In genomic region chr19:16378291-16378889, GRCh38 we compare ENCODE assay signal across 27 cellular contexts. TPM values are rescaled to one million over a fixed set of nuclear protein-coding genes. Genes with fewer than 3 reads are reported as not detected.
A peak's percentile ranks its signal among the peaks of the same experiment; 100 is the strongest.
DNase-seq lines count a peak whose midpoint lies in the region; ATAC-seq and TF ChIP-seq lines count a peak whose summit lies in the region.
"Had no signal": no experiment of that assay in that cellular context is flagged by ENCODE, and none has a peak within 500 bp of the region (broad histone marks: within the 10 kb centered on the region; RNA-seq: fewer than 3 reads in every experiment).

No MANE protein-coding gene starts in this region.

- peaks cover 55% of the 10 kb centered on the region for H3K36me3 Mint-ChIP-seq in activated B cell treated with CpG ODN at 0.5 μM for 24 hours (ENCODE audit: low read depth)
- H3K36me3 Mint-ChIP-seq in natural killer cell treated with Interleukin-12 subunit alpha and Interleukin-12 subunit beta and Interleukin-15 and Interleukin-18, amount 100 ng/mL, for 72 hours: no peaks in the 10 kb centered on the region
- peaks cover 61 to 75% of the 10 kb centered on the region in 2 donors for H3K36me3 Mint-ChIP-seq in stimulated activated naive B cell treated with anti-CD40 and anti-IgM and Interleukin-4, amounts not matched to agents 10 μg/mL and 1 μg/mL and 100 μg/mL, for 72 hours

- TF ChIP-seq CTCF in activated B cell treated with CpG ODN at 0.5 μM for 24 hours (IDR thresholded peaks at IDR 0.05): no peak
- no peak for TF ChIP-seq CTCF in brain microvascular endothelial cell (IDR thresholded peaks at IDR 0.05; ENCODE audit: low read depth, low read length, missing control alignments)

- POLR2A ChIA-PET in activated B cell treated with CpG ODN at 0.5 μM for 24 hours (lab: Charles Lee): interaction anchor here (0.7 to 2.8 kb wide), 3 partner anchors 12 to 177 kb away, joined by 3 to 19 read pairs (median 4); no protein-coding TSS in a partner anchor

- peak; percentile 56 for DNase-seq in activated effector memory CD4-positive, alpha-beta T cell treated with anti-CD3 and anti-CD28 coated beads, Interleukin-2, amount 50 U/mL, for 16 hours
- no peak for DNase-seq in activated effector memory CD4-positive, alpha-beta T cell treated with Interleukin-2 at 50 U/mL for 16 hours
- DNase-seq in activated B cell treated with CpG ODN at 0.5 μM for 24 hours (no peak), brain microvascular endothelial cell (no peak)
- peak; percentile 53 for DNase-seq in natural killer cell treated with Interleukin-12 subunit alpha and Interleukin-12 subunit beta and Interleukin-15 and Interleukin-18, amount 100 ng/mL, for 72 hours (ENCODE audit: low spot score)
- DNase-seq in stimulated activated naive B cell treated with anti-CD40 and anti-IgM and Interleukin-4, amounts not matched to agents 10 μg/mL and 1 μg/mL and 100 μg/mL, for 72 hours: no peak
- no peak for DNase-seq in effector CD8-positive, alpha-beta T cell (lab: John Stamatoyannopoulos, UW)
- no peak for DNase-seq in activated CD4-positive, alpha-beta T cell treated with anti-CD3 and anti-CD28 coated beads for 4 hours
- DNase-seq: AML-193; anterior cingulate cortex; DMS153; GM23248; mammary epithelial cell; NCI-H1048; NCI-H1694; NCI-H446; NCI-H774; SIG-M5; stimulated activated CD4-positive, alpha-beta T cell treated with anti-CD3 and anti-CD28 coated beads, Interleukin-4, amount 100 ng/mL, for 4 hours; T1000 had no signal

- no peaks in the 10 kb centered on the region for H3K27me3 ChIP-seq in brain microvascular endothelial cell (replicated peaks)

- in situ Hi-C loops in brain microvascular endothelial cell (cut with HindIII; ENCODE audit: low pct_ligation_motif_present, low sequenced_read_pairs): no loop called here

- peak overlapping the region; percentile 24 for H3K27ac Mint-ChIP-seq in activated B cell treated with CpG ODN at 0.5 μM for 24 hours
- H3K27ac Mint-ChIP-seq in natural killer cell treated with Interleukin-12 subunit alpha and Interleukin-12 subunit beta and Interleukin-15 and Interleukin-18, amount 100 ng/mL, for 72 hours: no peak overlapping the region
- peak overlapping the region; percentile 27 for H3K27ac Mint-ChIP-seq in stimulated activated naive B cell treated with anti-CD40 and anti-IgM and Interleukin-4, amounts not matched to agents 10 μg/mL and 1 μg/mL and 100 μg/mL, for 72 hours
- H3K27ac Mint-ChIP-seq: activated naive CD4-positive, alpha-beta T cell treated with anti-CD3 and anti-CD28 coated beads, Interleukin-2, amount 50 U/mL, for 72 hours; progenitor cell of endocrine pancreas; type B pancreatic cell had no signal

- H3K4me3 ChIP-seq in brain microvascular endothelial cell (ENCODE audit: low read depth, low read length): no peak overlapping the region
- H3K4me3 ChIP-seq: A549, GM12878, GM23248 had no signal

- peaks cover 23% of the 10 kb centered on the region for H3K36me3 ChIP-seq in brain microvascular endothelial cell (replicated peaks)

- no peaks in the 10 kb centered on the region for H3K9me3 Mint-ChIP-seq in activated B cell treated with CpG ODN at 0.5 μM for 24 hours
- H3K9me3 Mint-ChIP-seq in natural killer cell treated with Interleukin-12 subunit alpha and Interleukin-12 subunit beta and Interleukin-15 and Interleukin-18, amount 100 ng/mL, for 72 hours: no peaks in the 10 kb centered on the region
- no peaks in the 10 kb centered on the region for H3K9me3 Mint-ChIP-seq in stimulated activated naive B cell treated with anti-CD40 and anti-IgM and Interleukin-4, amounts not matched to agents 10 μg/mL and 1 μg/mL and 100 μg/mL, for 72 hours
- H3K9me3 Mint-ChIP-seq: activated naive CD4-positive, alpha-beta T cell treated with anti-CD3 and anti-CD28 coated beads, Interleukin-2, amount 50 U/mL, for 72 hours; type B pancreatic cell had no signal

- H3K4me1 Mint-ChIP-seq in activated B cell treated with CpG ODN at 0.5 μM for 24 hours: peaks cover 95% of the 10 kb centered on the region
- peaks cover 48 to 55% of the 10 kb centered on the region in 2 donors for H3K4me1 Mint-ChIP-seq in natural killer cell treated with Interleukin-12 subunit alpha and Interleukin-12 subunit beta and Interleukin-15 and Interleukin-18, amount 100 ng/mL, for 72 hours (ENCODE audit: low read depth in 2 of 2)
- peaks cover 41 to 69% of the 10 kb centered on the region in 2 donors for H3K4me1 Mint-ChIP-seq in stimulated activated naive B cell treated with anti-CD40 and anti-IgM and Interleukin-4, amounts not matched to agents 10 μg/mL and 1 μg/mL and 100 μg/mL, for 72 hours

- H3K27ac ChIP-seq in brain microvascular endothelial cell: no peak overlapping the region
- H3K27ac ChIP-seq: A549, epithelial cell of prostate, GM23248, VCaP had no signal

- CTCF ChIA-PET in activated B cell treated with CpG ODN at 0.5 μM for 24 hours (lab: Charles Lee): interaction anchor here (2.1 kb wide), 1 partner anchor 50 kb away, joined by 11 read pairs; no protein-coding TSS in a partner anchor

- ATAC-seq in activated B cell treated with CpG ODN at 0.5 μM for 24 hours (ENCODE audit: low read depth): no peak
- ATAC-seq in natural killer cell treated with Interleukin-12 subunit alpha and Interleukin-12 subunit beta and Interleukin-15 and Interleukin-18, amount 100 ng/mL, for 72 hours: no peak
- no peak for ATAC-seq in stimulated activated naive B cell treated with anti-CD40 and anti-IgM and Interleukin-4, amounts not matched to agents 10 μg/mL and 1 μg/mL and 100 μg/mL, for 72 hours (replicated peaks)
- ATAC-seq: A549; activated naive CD4-positive, alpha-beta T cell treated with anti-CD3 and anti-CD28 coated beads, Interleukin-2, amount 50 U/mL, for 72 hours; GM12878 had no signal

- H3K27me3 Mint-ChIP-seq in activated B cell treated with CpG ODN at 0.5 μM for 24 hours: no peaks in the 10 kb centered on the region
- no peaks in the 10 kb centered on the region for H3K27me3 Mint-ChIP-seq in natural killer cell treated with Interleukin-12 subunit alpha and Interleukin-12 subunit beta and Interleukin-15 and Interleukin-18, amount 100 ng/mL, for 72 hours
- H3K27me3 Mint-ChIP-seq in stimulated activated naive B cell treated with anti-CD40 and anti-IgM and Interleukin-4, amounts not matched to agents 10 μg/mL and 1 μg/mL and 100 μg/mL, for 72 hours: no peaks in the 10 kb centered on the region
- H3K27me3 Mint-ChIP-seq: progenitor cell of endocrine pancreas, type B pancreatic cell had no signal

- intact Hi-C loops in activated B cell treated with CpG ODN at 0.5 μM for 24 hours (cut with micrococcal nuclease): no loop called here

- H3K4me3 Mint-ChIP-seq in activated B cell treated with CpG ODN at 0.5 μM for 24 hours: no peak overlapping the region
- H3K4me3 Mint-ChIP-seq in natural killer cell treated with Interleukin-12 subunit alpha and Interleukin-12 subunit beta and Interleukin-15 and Interleukin-18, amount 100 ng/mL, for 72 hours: no peak overlapping the region
- no peak overlapping the region for H3K4me3 Mint-ChIP-seq in stimulated activated naive B cell treated with anti-CD40 and anti-IgM and Interleukin-4, amounts not matched to agents 10 μg/mL and 1 μg/mL and 100 μg/mL, for 72 hours
- H3K4me3 Mint-ChIP-seq: type B pancreatic cell had no signal

RNA-seq across cellular contexts. Expression of gene KLF2, which starts 53.8 kb away (rescaled TPM):
- total RNA-seq in activated B cell treated with CpG ODN at 0.5 μM for 24 hours: 76.8 and 87.6 TPM in 2 replicates
- 1 to 10 TPM; 3.4 to 6.7 TPM for total RNA-seq in natural killer cell treated with Interleukin-12 subunit alpha and Interleukin-12 subunit beta and Interleukin-15 and Interleukin-18, amount 100 ng/mL, for 72 hours

Comparison
In these comparisons a context has a peak if more than half of its experiments do, and no peak if none do; other contexts are left out.
1. DNase-seq: peak in activated effector memory CD4-positive, alpha-beta T cell treated with anti-CD3 and anti-CD28 coated beads, Interleukin-2, amount 50 U/mL, for 16 hours (single experiment) and natural killer cell treated with Interleukin-12 subunit alpha and Interleukin-12 subunit beta and Interleukin-15 and Interleukin-18, amount 100 ng/mL, for 72 hours (single experiment); none in activated effector memory CD4-positive, alpha-beta T cell treated with Interleukin-2 at 50 U/mL for 16 hours (single experiment), activated B cell treated with CpG ODN at 0.5 μM for 24 hours (single experiment), stimulated activated naive B cell treated with anti-CD40 and anti-IgM and Interleukin-4, amounts not matched to agents 10 μg/mL and 1 μg/mL and 100 μg/mL, for 72 hours (single experiment), effector CD8-positive, alpha-beta T cell (single experiment), brain microvascular endothelial cell (single experiment) and activated CD4-positive, alpha-beta T cell treated with anti-CD3 and anti-CD28 coated beads for 4 hours (0 of 2).
2. H3K27ac Mint-ChIP-seq: peak in activated B cell treated with CpG ODN at 0.5 μM for 24 hours (single experiment) and stimulated activated naive B cell treated with anti-CD40 and anti-IgM and Interleukin-4, amounts not matched to agents 10 μg/mL and 1 μg/mL and 100 μg/mL, for 72 hours (single experiment); none in natural killer cell treated with Interleukin-12 subunit alpha and Interleukin-12 subunit beta and Interleukin-15 and Interleukin-18, amount 100 ng/mL, for 72 hours (0 of 2).
3. RNA of gene KLF2, which starts 53.8 kb away (total RNA-seq): 76.8 to 87.6 TPM in activated B cell treated with CpG ODN at 0.5 μM for 24 hours; 3.4 to 6.7 TPM in natural killer cell treated with Interleukin-12 subunit alpha and Interleukin-12 subunit beta and Interleukin-15 and Interleukin-18, amount 100 ng/mL, for 72 hours; every median in the first group is over 10 times any median in the second.